In genomic region chr9:130992059-130993032, GRCh38 we compare ENCODE assay signal across 18 cellular contexts. TPM values are rescaled to one million over a fixed set of nuclear protein-coding genes. Genes with fewer than 3 reads are reported as not detected.
"Had no signal": no experiment of that assay in that cellular context is flagged by ENCODE, and none has a peak within 500 bp of the region (broad histone marks: within the 10 kb centered on the region; RNA-seq: fewer than 3 reads in every experiment).

No MANE protein-coding gene starts in this region.

- H3K4me3 Mint-ChIP-seq: activated CD4-positive, alpha-beta T cell treated with anti-CD3 and anti-CD28 coated beads, Interleukin-2, amount 10 ng/mL, durations not matched to agents 24 days and 14 days; activated CD8-positive, alpha-beta T cell treated with anti-CD3 and anti-CD28 coated beads for 36 hours; activated naive CD4-positive, alpha-beta T cell treated with anti-CD3 and anti-CD28 coated beads for 36 hours; activated T-cell treated with anti-CD3 and anti-CD28 coated beads, Interleukin-2, amount 50 U/mL, for 24 hours; memory B cell; naive thymus-derived CD4-positive, alpha-beta T cell; stimulated activated memory B cell treated with anti-CD40 and anti-IgM and Interleukin-4, amounts not matched to agents 10 μg/mL and 1 μg/mL and 100 μg/mL, for 72 hours had no signal

- H3K4me3 ChIP-seq: heart left ventricle, sigmoid colon, testis had no signal

- H3K4me1 ChIP-seq: sigmoid colon, testis had no signal

- H3K9me3 ChIP-seq: heart left ventricle, neutrophil, sigmoid colon, testis had no signal

- H3K4me1 Mint-ChIP-seq: activated CD4-positive, alpha-beta T cell treated with anti-CD3 and anti-CD28 coated beads, Interleukin-2, amount 10 ng/mL, durations not matched to agents 24 days and 14 days; stimulated activated memory B cell treated with anti-CD40 and anti-IgM and Interleukin-4, amounts not matched to agents 10 μg/mL and 1 μg/mL and 100 μg/mL, for 72 hours had no signal

- H3K27ac Mint-ChIP-seq: activated CD4-positive, alpha-beta T cell treated with anti-CD3 and anti-CD28 coated beads, Interleukin-2, amount 10 ng/mL, durations not matched to agents 24 days and 14 days; activated CD8-positive, alpha-beta T cell treated with anti-CD3 and anti-CD28 coated beads for 36 hours; activated naive CD4-positive, alpha-beta T cell treated with anti-CD3 and anti-CD28 coated beads for 36 hours; activated T-cell treated with anti-CD3 and anti-CD28 coated beads, Interleukin-2, amount 50 U/mL, for 24 hours; memory B cell; naive thymus-derived CD4-positive, alpha-beta T cell; stimulated activated memory B cell treated with anti-CD40 and anti-IgM and Interleukin-4, amounts not matched to agents 10 μg/mL and 1 μg/mL and 100 μg/mL, for 72 hours; type B pancreatic cell had no signal

- H3K36me3 Mint-ChIP-seq: brain; memory B cell; naive thymus-derived CD4-positive, alpha-beta T cell; stimulated activated memory B cell treated with anti-CD40 and anti-IgM and Interleukin-4, amounts not matched to agents 10 μg/mL and 1 μg/mL and 100 μg/mL, for 72 hours; type B pancreatic cell had no signal

- H3K27me3 Mint-ChIP-seq: activated CD4-positive, alpha-beta T cell treated with anti-CD3 and anti-CD28 coated beads, Interleukin-2, amount 10 ng/mL, durations not matched to agents 24 days and 14 days; activated T-cell treated with anti-CD3 and anti-CD28 coated beads, Interleukin-2, amount 50 U/mL, for 24 hours had no signal

- DNase-seq: activated CD4-positive, alpha-beta T cell treated with anti-CD3 and anti-CD28 coated beads, Interleukin-2, amount 10 ng/mL, durations not matched to agents 24 days and 14 days; activated CD8-positive, alpha-beta T cell treated with anti-CD3 and anti-CD28 coated beads for 36 hours; activated naive CD4-positive, alpha-beta T cell treated with anti-CD3 and anti-CD28 coated beads for 36 hours; activated T-cell treated with anti-CD3 and anti-CD28 coated beads, Interleukin-2, amount 50 U/mL, for 24 hours; anterior cingulate cortex; caudate nucleus; naive thymus-derived CD4-positive, alpha-beta T cell; sigmoid colon; stimulated activated CD4-positive, alpha-beta T cell treated with anti-CD3 and anti-CD28 coated beads, Interleukin-4, amount 100 ng/mL, for 4 hours; T-helper 9 cell had no signal

- H3K27ac ChIP-seq: heart left ventricle, neutrophil, sigmoid colon, testis had no signal

- H3K27me3 ChIP-seq: neutrophil, testis had no signal

- H3K9me3 Mint-ChIP-seq: activated CD4-positive, alpha-beta T cell treated with anti-CD3 and anti-CD28 coated beads, Interleukin-2, amount 10 ng/mL, durations not matched to agents 24 days and 14 days; activated CD8-positive, alpha-beta T cell treated with anti-CD3 and anti-CD28 coated beads for 36 hours; activated naive CD4-positive, alpha-beta T cell treated with anti-CD3 and anti-CD28 coated beads for 36 hours; activated T-cell treated with anti-CD3 and anti-CD28 coated beads, Interleukin-2, amount 50 U/mL, for 24 hours; memory B cell; stimulated activated memory B cell treated with anti-CD40 and anti-IgM and Interleukin-4, amounts not matched to agents 10 μg/mL and 1 μg/mL and 100 μg/mL, for 72 hours; type B pancreatic cell had no signal

- H3K36me3 ChIP-seq: heart left ventricle, neutrophil, sigmoid colon had no signal

RNA-seq across cellular contexts. Expression of gene FIBCD1, which starts 53.3 kb away (rescaled TPM):
- total RNA-seq: activated CD4-positive, alpha-beta T cell treated with anti-CD3 and anti-CD28 coated beads, Interleukin-2, amount 10 ng/mL, durations not matched to agents 24 days and 14 days; activated CD8-positive, alpha-beta T cell treated with anti-CD3 and anti-CD28 coated beads for 36 hours; activated naive CD4-positive, alpha-beta T cell treated with anti-CD3 and anti-CD28 coated beads for 36 hours; liver; naive thymus-derived CD4-positive, alpha-beta T cell had no signal
- polyA plus RNA-seq: liver; naive thymus-derived CD4-positive, alpha-beta T cell had no signal
